2 cellular contexts compared by ENCODE assay signal in genomic region chr18:9449987-9450386, GRCh38.
TF ChIP-seq lines count a peak whose summit lies in the region.

No MANE protein-coding gene starts in this region.

TF ChIP-seq in HepG2, 621 proteins besides CTCF, POLR2A, EP300 and RAD21 (continues in another document):
- TF ChIP-seq PRDM15 (CRISPR knock-in tag; IDR thresholded peaks at IDR 0.05) (no peak), GABPA (IDR thresholded peaks at IDR 0.05; ENCODE audit: low read depth, low read length) (no peak), GABPA (CRISPR knock-in tag; IDR thresholded peaks at IDR 0.05; ENCODE audit: low read depth) (no peak), MIER2 (CRISPR knock-in tag; IDR thresholded peaks at IDR 0.05) (no peak), ZFP90 (CRISPR knock-in tag; IDR thresholded peaks at IDR 0.05; ENCODE audit: borderline replicate concordance) (no peak), TBL1XR1 (IDR thresholded peaks at IDR 0.05; ENCODE audit: borderline replicate concordance, low read length, partially characterized antibody) (no peak), POGK (CRISPR knock-in tag; conservative IDR thresholded peaks at IDR 0.05) (no peak), ZNF256 (CRISPR knock-in tag; conservative IDR thresholded peaks at IDR 0.05) (no peak), ARID5B (CRISPR knock-in tag; IDR thresholded peaks at IDR 0.05) (no peak), ZBED4 (CRISPR knock-in tag; IDR thresholded peaks at IDR 0.05; ENCODE audit: borderline replicate concordance) (no peak)

TF ChIP-seq in K562, 482 proteins besides CTCF, POLR2A, EP300 and RAD21:
- no peak for TF ChIP-seq PPARD (CRISPR knock-in tag; IDR thresholded peaks at IDR 0.05)
- peak; percentile 80 for TF ChIP-seq PKNOX1 (IDR thresholded peaks at IDR 0.05)
- no peak for TF ChIP-seq KAT8 (IDR thresholded peaks at IDR 0.05; ENCODE audit: low read depth)
- no peak for TF ChIP-seq RBFOX2 (IDR thresholded peaks at IDR 0.05; ENCODE audit: low read depth, low read length)
- TF ChIP-seq MEIS2 (IDR thresholded peaks at IDR 0.05; ENCODE audit: partially characterized antibody): peak; percentile 19
- TF ChIP-seq RHOXF2B (CRISPR knock-in tag; conservative IDR thresholded peaks at IDR 0.05): no peak
